8 cellular contexts compared by ENCODE assay signal in genomic region chr13:44437356-44438233, GRCh38.
DNase-seq lines count a peak whose midpoint lies in the region; ATAC-seq and TF ChIP-seq lines count a peak whose summit lies in the region.

No MANE protein-coding gene starts in this region.

- in situ Hi-C loops in astrocyte of the cerebellum (cut with HindIII; ENCODE audit: low sequenced_read_pairs): loop anchor here (25.0 kb wide), 1 partner anchor 400 kb away; no protein-coding TSS in a partner anchor

- no peaks in the 10 kb centered on the region for H3K36me3 ChIP-seq in GM06990 (ENCODE audit: control insufficient read depth, insufficient read depth, low read length)
- peaks cover 23% of the 10 kb centered on the region for H3K36me3 ChIP-seq in iPS-20b (ENCODE audit: insufficient read depth, low read depth, low read length)

- DNase-seq in A172 (ENCODE audit: low spot score): peak; percentile 54
- no peak for DNase-seq in GM06990 (ENCODE audit: extremely low read depth, insufficient read length)
- peak; percentile 50 for DNase-seq in NCI-H2227 treated with DMSO at 0.1 percent for 48 hours (lab: John Stamatoyannopoulos, UW)
- DNase-seq in astrocyte of the cerebellum (ENCODE audit: low read depth): no peak
- DNase-seq in stimulated activated effector memory CD8-positive, alpha-beta T cell treated with anti-CD3 and anti-CD28 coated beads, Interleukin-12 subunit alpha, Interleukin-12 subunit beta, amount 100 ng/mL, for 72 hours (ENCODE audit: low spot score in 2 of 2): no peak
- DNase-seq in activated CD4-positive, CD25-positive, alpha-beta regulatory T cell (lab: John Stamatoyannopoulos, UW): no peak

- H3K9me3 ChIP-seq in iPS-20b (ENCODE audit: insufficient read depth, low read depth, low read length): no peaks in the 10 kb centered on the region

- peak overlapping the region; percentile 76; the same call in 1 of the 2 replicates for H3K9ac ChIP-seq in iPS-20b (ENCODE audit: low read depth, low read length)

- peak; percentile 38 for ATAC-seq in stimulated activated effector memory CD8-positive, alpha-beta T cell treated with anti-CD3 and anti-CD28 coated beads, Interleukin-12 subunit alpha, Interleukin-12 subunit beta, amount 100 ng/mL, for 72 hours
- no peak for ATAC-seq in HG02763 (IDR thresholded peaks at IDR 0.05; ENCODE audit: unreplicated experiment)

- H3K27ac Mint-ChIP-seq in stimulated activated effector memory CD8-positive, alpha-beta T cell treated with anti-CD3 and anti-CD28 coated beads, Interleukin-12 subunit alpha, Interleukin-12 subunit beta, amount 100 ng/mL, for 72 hours: peak overlapping the region; percentile 37

- TF ChIP-seq CTCF in GM06990 (IDR thresholded peaks at IDR 0.05; ENCODE audit: insufficient read depth, low read length, poor library complexity, severe bottlenecking) (peak; percentile 21), astrocyte of the cerebellum (IDR thresholded peaks at IDR 0.05; ENCODE audit: low read depth, low read length, missing control alignments) (peak; percentile 1)

- peak overlapping the region; percentile 55 for H3K4me3 ChIP-seq in GM06990 (replicated peaks; ENCODE audit: low read depth, low read length)
- H3K4me3 ChIP-seq in astrocyte of the cerebellum (ENCODE audit: low read depth, low read length): peak overlapping the region; percentile 67
- peak overlapping the region; percentile 97 for H3K4me3 ChIP-seq in iPS-20b (ENCODE audit: low read length)

- H3K9me3 Mint-ChIP-seq in stimulated activated effector memory CD8-positive, alpha-beta T cell treated with anti-CD3 and anti-CD28 coated beads, Interleukin-12 subunit alpha, Interleukin-12 subunit beta, amount 100 ng/mL, for 72 hours: no peaks in the 10 kb centered on the region

- peaks cover 11% of the 10 kb centered on the region for H3K36me3 Mint-ChIP-seq in stimulated activated effector memory CD8-positive, alpha-beta T cell treated with anti-CD3 and anti-CD28 coated beads, Interleukin-12 subunit alpha, Interleukin-12 subunit beta, amount 100 ng/mL, for 72 hours

- H3K4me3 Mint-ChIP-seq in stimulated activated effector memory CD8-positive, alpha-beta T cell treated with anti-CD3 and anti-CD28 coated beads, Interleukin-12 subunit alpha, Interleukin-12 subunit beta, amount 100 ng/mL, for 72 hours: peak overlapping the region; percentile 76

- H3K4me1 ChIP-seq in iPS-20b (ENCODE audit: insufficient read depth, low read length): peaks cover 10% of the 10 kb centered on the region; the same call in 1 of the 2 replicates

- peaks cover 15% of the 10 kb centered on the region for H3K4me1 Mint-ChIP-seq in stimulated activated effector memory CD8-positive, alpha-beta T cell treated with anti-CD3 and anti-CD28 coated beads, Interleukin-12 subunit alpha, Interleukin-12 subunit beta, amount 100 ng/mL, for 72 hours

- H3K27ac ChIP-seq in iPS-20b (ENCODE audit: low read length): peak overlapping the region; percentile 20

- H3K27me3 ChIP-seq in GM06990 (replicated peaks; ENCODE audit: control insufficient read depth, insufficient read depth, low read length): no peaks in the 10 kb centered on the region; the same call in 1 of the 2 replicates
- no peaks in the 10 kb centered on the region for H3K27me3 ChIP-seq in iPS-20b (ENCODE audit: insufficient read depth, low read length)

Comparison
In these comparisons a context has a peak if more than half of its experiments do, and no peak if none do; other contexts are left out.
1. DNase-seq: peak in A172 (single experiment) and NCI-H2227 treated with DMSO at 0.1 percent for 48 hours (single experiment); none in GM06990 (single experiment), astrocyte of the cerebellum (single experiment), stimulated activated effector memory CD8-positive, alpha-beta T cell treated with anti-CD3 and anti-CD28 coated beads, Interleukin-12 subunit alpha, Interleukin-12 subunit beta, amount 100 ng/mL, for 72 hours (0 of 2) and activated CD4-positive, CD25-positive, alpha-beta regulatory T cell (0 of 4).
2. Peak in every context shown above with its lines, with median percentiles within 50 percentile points of each other: H3K4me3 ChIP-seq.